Comparison of ENCODE assay signal across 13 cellular contexts in genomic region chr16:11416228-11417001, GRCh38.
A peak's percentile ranks its signal among the peaks of the same experiment; 100 is the strongest.
DNase-seq lines count a peak whose midpoint lies in the region; ATAC-seq and TF ChIP-seq lines count a peak whose summit lies in the region.
"Had no signal": no experiment of that assay in that cellular context is flagged by ENCODE, and none has a peak within 500 bp of the region (broad histone marks: within the 10 kb centered on the region; RNA-seq: fewer than 3 reads in every experiment).

No MANE protein-coding gene starts in this region.

- H3K9me2 ChIP-seq in Karpas-422 (replicated peaks; ENCODE audit: insufficient read depth, low read length): no peaks in the 10 kb centered on the region

- H3K18ac ChIP-seq in neuronal stem cell (ENCODE audit: low read length): no peak overlapping the region

- H3K4me3 ChIP-seq in neuronal stem cell (ENCODE audit: low read length in 2 of 2) (no peak overlapping the region), Karpas-422 (ENCODE audit: low read length) (no peak overlapping the region)
- H3K4me3 ChIP-seq: GM23338, HAP-1 had no signal

- H3K9me3 Mint-ChIP-seq in natural killer cell treated with Interleukin-12 subunit alpha and Interleukin-12 subunit beta and Interleukin-15 and Interleukin-18, amount 100 ng/mL, for 72 hours: no peaks in the 10 kb centered on the region
- H3K9me3 Mint-ChIP-seq in natural killer cell: no peaks in the 10 kb centered on the region
- H3K9me3 Mint-ChIP-seq: CD4-positive, alpha-beta memory T cell had no signal

- H4K8ac ChIP-seq in neuronal stem cell (ENCODE audit: low read depth, low read length): no peak overlapping the region

- no peak for ATAC-seq in natural killer cell treated with Interleukin-12 subunit alpha and Interleukin-12 subunit beta and Interleukin-15 and Interleukin-18, amount 100 ng/mL, for 72 hours
- ATAC-seq in natural killer cell (no peak), GM18519 (IDR thresholded peaks at IDR 0.05; ENCODE audit: low FRiP score, unreplicated experiment) (no peak)

- H3K79me1 ChIP-seq in neuronal stem cell (ENCODE audit: low read depth, low read length): no peaks in the 10 kb centered on the region

- H3K9me3 ChIP-seq in neuronal stem cell (replicated peaks in 1 of 2; ENCODE audit: control insufficient read depth in 2 of 2, insufficient read depth in 1 of 2, low read depth in 1 of 2, low read length in 2 of 2) (no peaks in the 10 kb centered on the region), Karpas-422 (ENCODE audit: low read length) (no peaks in the 10 kb centered on the region)
- H3K9me3 ChIP-seq: HAP-1 had no signal

- no peak overlapping the region for H4K91ac ChIP-seq in neuronal stem cell (ENCODE audit: low read depth, low read length, poor library complexity)

- WGBS in neuronal stem cell (ENCODE audit: extremely low coverage in 2 of 2, insufficient read length in 2 of 2, insufficient replicate concordance in 1 of 2), 2 donors: no CpG with 5 or more reads among the region's 16 CpGs

- no peaks in the 10 kb centered on the region for H4K20me1 ChIP-seq in Karpas-422 (ENCODE audit: insufficient read depth, low read depth, low read length)

- DNase-seq in natural killer cell treated with Interleukin-12 subunit alpha and Interleukin-12 subunit beta and Interleukin-15 and Interleukin-18, amount 100 ng/mL, for 72 hours (ENCODE audit: low spot score): peak; percentile 12
- DNase-seq in natural killer cell: no peak
- peak; percentile 15 for DNase-seq in NCI-H226
- DNase-seq in neuronal stem cell (ENCODE audit: low spot score): no peak
- no peak for DNase-seq in Karpas-422
- DNase-seq: Calu3; CD4-positive, alpha-beta memory T cell; COR-L47; DMS53; DND-41 had no signal

- peaks cover 7 to 11% of the 10 kb centered on the region in 2 donors for H3K4me1 Mint-ChIP-seq in natural killer cell treated with Interleukin-12 subunit alpha and Interleukin-12 subunit beta and Interleukin-15 and Interleukin-18, amount 100 ng/mL, for 72 hours (ENCODE audit: low read depth in 2 of 2)
- peaks cover 0 to 4% of the 10 kb centered on the region in 2 donors for H3K4me1 Mint-ChIP-seq in natural killer cell
- H3K4me1 Mint-ChIP-seq: CD4-positive, alpha-beta memory T cell had no signal

- H3K27ac ChIP-seq in neuronal stem cell (replicated peaks; ENCODE audit: low read length) (no peak overlapping the region), Karpas-422 (ENCODE audit: low read length) (no peak overlapping the region)

- TF ChIP-seq CTCF in natural killer cell (IDR thresholded peaks at IDR 0.05): no peak

- H3K9ac ChIP-seq in neuronal stem cell (ENCODE audit: low read depth, low read length, poor library complexity) (peak overlapping the region; percentile 15), Karpas-422 (ENCODE audit: low read length) (no peak overlapping the region)

- H3K27ac Mint-ChIP-seq in natural killer cell treated with Interleukin-12 subunit alpha and Interleukin-12 subunit beta and Interleukin-15 and Interleukin-18, amount 100 ng/mL, for 72 hours: no peak overlapping the region
- no peak overlapping the region for H3K27ac Mint-ChIP-seq in natural killer cell
- H3K27ac Mint-ChIP-seq: CD4-positive, alpha-beta memory T cell; GM23338 had no signal

- no peak overlapping the region for H3K4ac ChIP-seq in neuronal stem cell (ENCODE audit: low read length)

- no peaks in the 10 kb centered on the region for H3K36me3 ChIP-seq in neuronal stem cell (replicated peaks in 1 of 2; ENCODE audit: control insufficient read depth in 2 of 2, insufficient read depth in 2 of 2, low read length in 2 of 2)
- no peaks in the 10 kb centered on the region for H3K36me3 ChIP-seq in Karpas-422 (ENCODE audit: insufficient read depth, low read length)
- H3K36me3 ChIP-seq: HAP-1 had no signal

- no peaks in the 10 kb centered on the region for H3K36me3 Mint-ChIP-seq in natural killer cell treated with Interleukin-12 subunit alpha and Interleukin-12 subunit beta and Interleukin-15 and Interleukin-18, amount 100 ng/mL, for 72 hours
- H3K36me3 Mint-ChIP-seq in natural killer cell: no peaks in the 10 kb centered on the region

- H3K4me3 Mint-ChIP-seq in natural killer cell treated with Interleukin-12 subunit alpha and Interleukin-12 subunit beta and Interleukin-15 and Interleukin-18, amount 100 ng/mL, for 72 hours: no peak overlapping the region
- H3K4me3 Mint-ChIP-seq in natural killer cell: no peak overlapping the region
- H3K4me3 Mint-ChIP-seq: CD4-positive, alpha-beta memory T cell; GM23338 had no signal

- intact Hi-C loops in natural killer cell (cut with micrococcal nuclease): no loop called here

- no peaks in the 10 kb centered on the region for H3K27me3 Mint-ChIP-seq in natural killer cell treated with Interleukin-12 subunit alpha and Interleukin-12 subunit beta and Interleukin-15 and Interleukin-18, amount 100 ng/mL, for 72 hours
- H3K27me3 Mint-ChIP-seq in natural killer cell (ENCODE audit: low read depth in 2 of 2): no peaks in the 10 kb centered on the region
- H3K27me3 Mint-ChIP-seq: CD4-positive, alpha-beta memory T cell had no signal

- H2AFZ ChIP-seq in neuronal stem cell (ENCODE audit: low read length) (no peak overlapping the region), Karpas-422 (ENCODE audit: low read length) (no peak overlapping the region)
- H2AFZ ChIP-seq: GM23338 had no signal

- H3K14ac ChIP-seq in neuronal stem cell (ENCODE audit: low read length): peak overlapping the region; percentile 84

- H3K27me3 ChIP-seq in neuronal stem cell (ENCODE audit: control insufficient read depth in 3 of 3, insufficient read depth in 3 of 3, low read depth in 1 of 3, low read length in 3 of 3): peaks cover 0 to 18% (median 0%) of the 10 kb centered on the region in 3 experiments
- no peaks in the 10 kb centered on the region for H3K27me3 ChIP-seq in Karpas-422 (ENCODE audit: low read length)

- peak overlapping the region; percentile 91 for H2BK15ac ChIP-seq in neuronal stem cell (ENCODE audit: low read length)

- H2BK5ac ChIP-seq in neuronal stem cell (ENCODE audit: low read length): no peak overlapping the region

- H2AK5ac ChIP-seq in neuronal stem cell (ENCODE audit: low read depth, low read length): peak overlapping the region; percentile 60

- H3K79me2 ChIP-seq in Karpas-422 (ENCODE audit: low read length): no peaks in the 10 kb centered on the region

- no peak overlapping the region for H3K4me2 ChIP-seq in neuronal stem cell (ENCODE audit: insufficient read depth, low read length, poor library complexity, severe bottlenecking)
- no peak overlapping the region for H3K4me2 ChIP-seq in Karpas-422 (ENCODE audit: low read depth, low read length, poor library complexity, severe bottlenecking)
- H3K4me2 ChIP-seq: GM23338 had no signal

- peaks cover 0 to 11% of the 10 kb centered on the region in 2 donors for H3K4me1 ChIP-seq in neuronal stem cell (ENCODE audit: control insufficient read depth in 2 of 2, insufficient read depth in 1 of 2, low read depth in 1 of 2, low read length in 2 of 2)
- no peaks in the 10 kb centered on the region for H3K4me1 ChIP-seq in Karpas-422 (ENCODE audit: low read length)
- H3K4me1 ChIP-seq: HAP-1 had no signal

- no peak overlapping the region for H2BK12ac ChIP-seq in neuronal stem cell (ENCODE audit: low read length)

- H3K23ac ChIP-seq in neuronal stem cell (ENCODE audit: low read depth, low read length, poor library complexity): no peak overlapping the region

- H2BK120ac ChIP-seq in neuronal stem cell (ENCODE audit: low read depth, low read length): no peak overlapping the region

Comparison
In these comparisons a context has a peak if more than half of its experiments do, and no peak if none do; other contexts are left out.
1. DNase-seq: peak in natural killer cell treated with Interleukin-12 subunit alpha and Interleukin-12 subunit beta and Interleukin-15 and Interleukin-18, amount 100 ng/mL, for 72 hours (single experiment) and NCI-H226 (single experiment); none in natural killer cell (single experiment), neuronal stem cell (single experiment) and Karpas-422 (single experiment).